ENCODE assay signal across 13 cellular contexts in genomic region chr6:113598786-113599185, GRCh38.
DNase-seq lines count a peak whose midpoint lies in the region; ATAC-seq and TF ChIP-seq lines count a peak whose summit lies in the region.
"Had no signal": no experiment of that assay in that cellular context is flagged by ENCODE, and none has a peak within 500 bp of the region (broad histone marks: within the 10 kb centered on the region; RNA-seq: fewer than 3 reads in every experiment).

No MANE protein-coding gene starts in this region.

- H3K4me3 Mint-ChIP-seq in nephron progenitor cell, result no peak overlapping the region
- H3K4me3 Mint-ChIP-seq in activated CD8-positive, alpha-beta T cell treated with anti-CD3 and anti-CD28 coated beads for 36 hours, result no peak overlapping the region
- H3K4me3 Mint-ChIP-seq: CD8-positive, alpha-beta memory T cell; H9 had no signal

- H3K27ac Mint-ChIP-seq in nephron progenitor cell, result peak overlapping the region; percentile 91
- H3K27ac Mint-ChIP-seq in activated CD8-positive, alpha-beta T cell treated with anti-CD3 and anti-CD28 coated beads for 36 hours, result no peak overlapping the region
- H3K27ac Mint-ChIP-seq: CD8-positive, alpha-beta memory T cell had no signal

- 88 to 96% (median 94%) methylated on average over 3 of the region's 3 CpGs for WGBS in adrenal gland, 4 donors

- intact Hi-C loops in activated CD8-positive, alpha-beta T cell treated with anti-CD3 and anti-CD28 coated beads for 36 hours (cut with micrococcal nuclease), result no loop called here
- intact Hi-C loops in adrenal gland (cut with DNase I), result no loop called here

- H3K27ac ChIP-seq in adrenal gland, result no peak overlapping the region
- H3K27ac ChIP-seq: 22Rv1, BLaER1 had no signal

- CTCF ChIA-PET in activated CD8-positive, alpha-beta T cell treated with anti-CD3 and anti-CD28 coated beads for 36 hours (lab: Charles Lee), result no interaction called here

- peaks cover 10% of the 10 kb centered on the region for H3K9me3 Mint-ChIP-seq in nephron progenitor cell
- no peaks in the 10 kb centered on the region for H3K9me3 Mint-ChIP-seq in activated CD8-positive, alpha-beta T cell treated with anti-CD3 and anti-CD28 coated beads for 36 hours
- H3K9me3 Mint-ChIP-seq: CD8-positive, alpha-beta memory T cell had no signal

- H3K36me3 Mint-ChIP-seq in nephron progenitor cell (ENCODE audit: low read depth), result peaks cover 5% of the 10 kb centered on the region
- H3K36me3 Mint-ChIP-seq in activated CD8-positive, alpha-beta T cell treated with anti-CD3 and anti-CD28 coated beads for 36 hours (ENCODE audit: low read depth), result no peaks in the 10 kb centered on the region
- H3K36me3 Mint-ChIP-seq: CD8-positive, alpha-beta memory T cell had no signal

- H3K27me3 Mint-ChIP-seq in nephron progenitor cell (ENCODE audit: low read depth, poor library complexity), result no peaks in the 10 kb centered on the region
- peaks cover 4% of the 10 kb centered on the region for H3K27me3 Mint-ChIP-seq in activated CD8-positive, alpha-beta T cell treated with anti-CD3 and anti-CD28 coated beads for 36 hours
- H3K27me3 Mint-ChIP-seq: CD8-positive, alpha-beta memory T cell had no signal

- peak overlapping the region; percentile 25 for H3K4me3 ChIP-seq in endocrine pancreas (ENCODE audit: control insufficient read depth, insufficient read depth, low read length)
- H3K4me3 ChIP-seq in adrenal gland, result no peak overlapping the region
- no peak overlapping the region for H3K4me3 ChIP-seq in BE2C (ENCODE audit: low read depth, low read length)
- H3K4me3 ChIP-seq: BLaER1 had no signal

- H3K36me3 ChIP-seq in endocrine pancreas (ENCODE audit: control insufficient read depth, insufficient read depth, low read length), result no peaks in the 10 kb centered on the region
- H3K36me3 ChIP-seq in adrenal gland (replicated peaks in 1 of 2), result no peaks in the 10 kb centered on the region
- H3K36me3 ChIP-seq in BE2C, result no peaks in the 10 kb centered on the region
- H3K36me3 ChIP-seq: BLaER1 had no signal

- POLR2A ChIA-PET in activated CD8-positive, alpha-beta T cell treated with anti-CD3 and anti-CD28 coated beads for 36 hours (lab: Charles Lee), result no interaction called here

- H3K27me3 ChIP-seq in endocrine pancreas (ENCODE audit: control insufficient read depth, insufficient read depth, low read length), result no peaks in the 10 kb centered on the region
- H3K27me3 ChIP-seq in adrenal gland, result no peaks in the 10 kb centered on the region
- H3K27me3 ChIP-seq in BE2C, result no peaks in the 10 kb centered on the region
- H3K27me3 ChIP-seq: BLaER1 had no signal

- TF ChIP-seq CTCF in nephron progenitor cell (IDR thresholded peaks at IDR 0.05) (no peak), adrenal gland (IDR thresholded peaks at IDR 0.05) (no peak), BE2C (IDR thresholded peaks at IDR 0.05; ENCODE audit: low read depth, low read length) (no peak)
- no peak for TF ChIP-seq CTCF in activated CD8-positive, alpha-beta T cell treated with anti-CD3 and anti-CD28 coated beads for 36 hours (IDR thresholded peaks at IDR 0.05)

- H3K4me1 ChIP-seq in endocrine pancreas (ENCODE audit: control insufficient read depth, insufficient read depth, low read length), result peaks cover 6% of the 10 kb centered on the region
- no peaks in the 10 kb centered on the region for H3K4me1 ChIP-seq in adrenal gland (replicated peaks in 1 of 2)
- no peaks in the 10 kb centered on the region for H3K4me1 ChIP-seq in BE2C
- H3K4me1 ChIP-seq: BLaER1 had no signal

- no peak for TF ChIP-seq POLR2A in adrenal gland (IDR thresholded peaks at IDR 0.05)

- H3K9ac ChIP-seq in endocrine pancreas (ENCODE audit: control insufficient read depth, insufficient read depth, low read length), result no peak overlapping the region
- H3K9ac ChIP-seq: BLaER1 had no signal

- DNase-seq in DMS53 (lab: John Stamatoyannopoulos, UW) (peak; percentile 59), DMS53 treated with DMSO at 0.1 percent for 48 hours (lab: John Stamatoyannopoulos, UW; ENCODE audit: unreplicated experiment) (no peak), nephron progenitor cell (no peak), adrenal gland (no peak), BE2C (no peak), NCI-H2081 treated with DMSO at 0.1 percent for 48 hours (lab: John Stamatoyannopoulos, UW) (no peak)
- DNase-seq in activated CD8-positive, alpha-beta T cell treated with anti-CD3 and anti-CD28 coated beads for 36 hours, result no peak
- DNase-seq: CD8-positive, alpha-beta memory T cell; GOT3; H9 had no signal

- ATAC-seq in activated CD8-positive, alpha-beta T cell treated with anti-CD3 and anti-CD28 coated beads for 36 hours, result no peak

- H3K9me3 ChIP-seq in endocrine pancreas (ENCODE audit: control insufficient read depth, low read length) (no peaks in the 10 kb centered on the region), adrenal gland (replicated peaks in 1 of 3) (no peaks in the 10 kb centered on the region), BE2C (no peaks in the 10 kb centered on the region; the same call in 1 of the 2 replicates)
- H3K9me3 ChIP-seq: BLaER1 had no signal

- H3K4me1 Mint-ChIP-seq in nephron progenitor cell, result peaks cover 26% of the 10 kb centered on the region
- no peaks in the 10 kb centered on the region for H3K4me1 Mint-ChIP-seq in activated CD8-positive, alpha-beta T cell treated with anti-CD3 and anti-CD28 coated beads for 36 hours (ENCODE audit: low read depth)
- H3K4me1 Mint-ChIP-seq: CD8-positive, alpha-beta memory T cell had no signal
